In genomic region chr6:63919556-63920110, GRCh38 we compare ENCODE assay signal across 19 cellular contexts.
DNase-seq lines count a peak whose midpoint lies in the region; ATAC-seq and TF ChIP-seq lines count a peak whose summit lies in the region.
"Had no signal": no experiment of that assay in that cellular context is flagged by ENCODE, and none has a peak within 500 bp of the region (broad histone marks: within the 10 kb centered on the region; RNA-seq: fewer than 3 reads in every experiment).

No MANE protein-coding gene starts in this region.

- H3K18ac ChIP-seq in trophoblast cell (ENCODE audit: low read length): no peak overlapping the region
- H3K18ac ChIP-seq in H9 (ENCODE audit: insufficient read length, low read depth, low read length): no peak overlapping the region

- H3K27me3 ChIP-seq in right lobe of liver: no peaks in the 10 kb centered on the region
- H3K27me3 ChIP-seq in trophoblast cell (ENCODE audit: insufficient read depth, low read length): no peaks in the 10 kb centered on the region
- no peaks in the 10 kb centered on the region for H3K27me3 ChIP-seq in H9 (ENCODE audit: insufficient read depth, low read length)
- H3K27me3 ChIP-seq: BE2C had no signal

- intact Hi-C loops in right lobe of liver (cut with DNase I): no loop called here

- H3K4me3 ChIP-seq in choroid plexus epithelial cell (ENCODE audit: low read depth, low read length) (no peak overlapping the region), right lobe of liver (peak overlapping the region in 1 of 3 donors; percentile 17), trophoblast cell (ENCODE audit: low read depth, low read length) (no peak overlapping the region)
- H3K4me3 ChIP-seq: GM12878 had no signal

- H3K4me3 Mint-ChIP-seq in H9: no peak overlapping the region
- H3K4me3 Mint-ChIP-seq: CD4-positive, CD25-positive, alpha-beta regulatory T cell; CD8-positive, alpha-beta memory T cell had no signal

- no peaks in the 10 kb centered on the region; a peak in 1 of 7 replicates for H3K36me3 Mint-ChIP-seq in H9 (ENCODE audit: insufficient read depth in 1 of 3, low read depth in 3 of 3)
- H3K36me3 Mint-ChIP-seq: CD4-positive, CD25-positive, alpha-beta regulatory T cell; CD8-positive, alpha-beta memory T cell had no signal

- H2BK5ac ChIP-seq in trophoblast cell (ENCODE audit: low read depth, low read length, poor library complexity) (no peak overlapping the region), H9 (ENCODE audit: insufficient read length, low read length) (no peak overlapping the region)

- peaks cover 0 to under 1% of the 10 kb centered on the region in 2 experiments; a peak in 3 of 5 replicates for H3K9me3 Mint-ChIP-seq in H9

- no peak for TF ChIP-seq POLR2A in right lobe of liver (IDR thresholded peaks at IDR 0.05)

- no peak overlapping the region for H4K8ac ChIP-seq in trophoblast cell (ENCODE audit: low read depth, low read length)
- H4K8ac ChIP-seq in H9 (replicated peaks; ENCODE audit: insufficient read length, low read depth, low read length): no peak overlapping the region

- H3K4me1 ChIP-seq in right lobe of liver (peaks cover 0 to 7% (median 0%) of the 10 kb centered on the region in 4 donors), trophoblast cell (ENCODE audit: control insufficient read depth in 1 of 2, insufficient read depth in 2 of 2, low read length in 2 of 2) (no peaks in the 10 kb centered on the region), H9 (ENCODE audit: insufficient read depth, low read length) (no peaks in the 10 kb centered on the region; the same call in 1 of the 2 replicates)

- H4K5ac ChIP-seq in H9 (ENCODE audit: insufficient read length, low read depth, low read length): no peak overlapping the region

- H3K14ac ChIP-seq in trophoblast cell (ENCODE audit: low read length) (no peak overlapping the region), H9 (ENCODE audit: insufficient read depth, low read length) (no peak overlapping the region)

- H2BK15ac ChIP-seq in H9 (ENCODE audit: low read depth, low read length): no peak overlapping the region

- H3K27ac ChIP-seq in right lobe of liver (no peak overlapping the region), trophoblast cell (ENCODE audit: low read depth, low read length) (no peak overlapping the region), H9 (ENCODE audit: insufficient read length, low read depth, low read length) (no peak overlapping the region)

- no peaks in the 10 kb centered on the region; the same call in 1 of the 2 replicates for H3K27me3 Mint-ChIP-seq in H9 (ENCODE audit: low read depth)
- H3K27me3 Mint-ChIP-seq: CD4-positive, CD25-positive, alpha-beta regulatory T cell had no signal

- H2AK5ac ChIP-seq in trophoblast cell (ENCODE audit: low read length) (no peak overlapping the region), H9 (ENCODE audit: insufficient read length, low read length) (no peak overlapping the region)

- no peak overlapping the region for H3K56ac ChIP-seq in H9 (ENCODE audit: insufficient read length, low read depth, low read length)

- H3K4ac ChIP-seq in trophoblast cell (ENCODE audit: low read depth, low read length) (no peak overlapping the region), H9 (ENCODE audit: low read depth, low read length) (no peak overlapping the region)

- no peak overlapping the region for H2BK20ac ChIP-seq in H9 (ENCODE audit: low read depth, low read length, poor library complexity, severe bottlenecking)

- H3K23ac ChIP-seq in trophoblast cell (ENCODE audit: low read length) (no peak overlapping the region), H9 (ENCODE audit: insufficient read length, low read depth, low read length) (no peak overlapping the region)

- no peak overlapping the region for H4K91ac ChIP-seq in trophoblast cell (ENCODE audit: low read depth, low read length)
- H4K91ac ChIP-seq in H9 (ENCODE audit: insufficient read length, low read depth, low read length): no peak overlapping the region

- H2BK12ac ChIP-seq in trophoblast cell (ENCODE audit: low read length): no peak overlapping the region
- H2BK12ac ChIP-seq in H9 (ENCODE audit: insufficient read length, low read depth, low read length): no peak overlapping the region

- no peaks in the 10 kb centered on the region for H3K9me3 ChIP-seq in right lobe of liver
- H3K9me3 ChIP-seq in trophoblast cell (ENCODE audit: insufficient read depth, low read depth, low read length): no peaks in the 10 kb centered on the region
- H3K9me3 ChIP-seq in H9 (ENCODE audit: control insufficient read depth, low read depth, low read length): no peaks in the 10 kb centered on the region
- H3K9me3 ChIP-seq: BE2C had no signal

- ATAC-seq in right lobe of liver (peak; percentile 68 to 83 (median 74)), HG02623 (IDR thresholded peaks at IDR 0.05; ENCODE audit: unreplicated experiment) (no peak), GM21619 (IDR thresholded peaks at IDR 0.05; ENCODE audit: unreplicated experiment) (no peak)
- ATAC-seq: GM12878 had no signal

- H3K79me2 ChIP-seq in trophoblast cell (ENCODE audit: control insufficient read depth, insufficient read depth, low read length, poor library complexity) (no peaks in the 10 kb centered on the region), H9 (ENCODE audit: insufficient read depth, low read length) (no peaks in the 10 kb centered on the region)

- no peaks in the 10 kb centered on the region for H3K23me2 ChIP-seq in H9 (ENCODE audit: insufficient read length, low read depth, low read length, poor library complexity, severe bottlenecking)

- TF ChIP-seq CTCF in choroid plexus epithelial cell (conservative IDR thresholded peaks at IDR 0.05; ENCODE audit: low read depth, low read length): no peak
- no peak for TF ChIP-seq CTCF in right lobe of liver (IDR thresholded peaks at IDR 0.05)
- no peak for TF ChIP-seq CTCF in H9 (conservative IDR thresholded peaks at IDR 0.05)

- H3K9ac ChIP-seq in trophoblast cell (ENCODE audit: low read length) (peak overlapping the region; percentile 25), H9 (ENCODE audit: extremely low read depth, insufficient read length, low read length) (no peak overlapping the region)

- no peaks in the 10 kb centered on the region for H3K36me3 ChIP-seq in right lobe of liver
- H3K36me3 ChIP-seq in trophoblast cell (ENCODE audit: control insufficient read depth in 1 of 2, insufficient read depth in 2 of 2, low read length in 2 of 2): no peaks in the 10 kb centered on the region
- H3K36me3 ChIP-seq: BE2C had no signal

- H2AFZ ChIP-seq in trophoblast cell (ENCODE audit: insufficient read depth, low read length, poor library complexity): no peak overlapping the region
- H2AFZ ChIP-seq in H9 (ENCODE audit: low read length): no peak overlapping the region

- H3T11ph ChIP-seq in H9 (ENCODE audit: low read length): no peak overlapping the region

- no peaks in the 10 kb centered on the region for H3K4me1 Mint-ChIP-seq in H9
- H3K4me1 Mint-ChIP-seq: CD4-positive, CD25-positive, alpha-beta regulatory T cell; CD8-positive, alpha-beta memory T cell had no signal

- H4K12ac ChIP-seq in trophoblast cell (ENCODE audit: low read depth, low read length): no peak overlapping the region

- no peak overlapping the region for H3K27ac Mint-ChIP-seq in H9
- H3K27ac Mint-ChIP-seq: CD4-positive, CD25-positive, alpha-beta regulatory T cell; CD8-positive, alpha-beta memory T cell had no signal

- 34% methylated on average over 7 of the region's 7 CpGs for WGBS in right lobe of liver (ENCODE audit: insufficient coverage, low coverage, low lambda C conversion rate, missing lambda C conversion rate)
- WGBS in trophoblast cell (ENCODE audit: extremely low coverage, insufficient coverage, insufficient read length): no CpG with 5 or more reads among the region's 7 CpGs
- no CpG with 5 or more reads among the region's 7 CpGs for WGBS in H9 (ENCODE audit: extremely low coverage, insufficient read length, low lambda C conversion rate)

- no peaks in the 10 kb centered on the region for H4K20me1 ChIP-seq in H9 (ENCODE audit: control insufficient read depth, insufficient read depth, insufficient read length)

- DNase-seq in HuH-7 (ENCODE audit: low spot score) (peak; percentile 13), choroid plexus epithelial cell (ENCODE audit: low read depth) (peak; percentile 40), right lobe of liver (no peak), trophoblast cell (no peak), H9 (no peak)
- DNase-seq: BE2C; C1 segment of cervical spinal cord; CD4-positive, CD25-positive, alpha-beta regulatory T cell; CD8-positive, alpha-beta memory T cell; COR-L47; DMS 273 treated with DMSO at 0.1 percent for 48 hours; DMS53; DND-41; EL; IMR-90; KBM-7 had no signal

- no peak overlapping the region for H2BK120ac ChIP-seq in trophoblast cell (ENCODE audit: insufficient read depth, low read length, poor library complexity)
- H2BK120ac ChIP-seq in H9 (ENCODE audit: low read depth, low read length, poor library complexity, severe bottlenecking): no peak overlapping the region

- H3K4me2 ChIP-seq in trophoblast cell (ENCODE audit: low read length) (no peak overlapping the region), H9 (ENCODE audit: insufficient read depth, insufficient read length, low read length) (no peak overlapping the region)

- H3K79me1 ChIP-seq in trophoblast cell (ENCODE audit: low read length): no peaks in the 10 kb centered on the region
- no peaks in the 10 kb centered on the region for H3K79me1 ChIP-seq in H9 (ENCODE audit: insufficient read depth, low read depth, low read length, poor library complexity, severe bottlenecking)

Comparison
In these comparisons a context has a peak if more than half of its experiments do, and no peak if none do; other contexts are left out.
1. DNase-seq: peak in HuH-7 (single experiment) and choroid plexus epithelial cell (single experiment); none in right lobe of liver (0 of 3), trophoblast cell (0 of 2) and H9 (single experiment).
2. ATAC-seq: peak in right lobe of liver (4 of 4); none in HG02623 (single experiment) and GM21619 (single experiment).